In the genomic region with DNA sequence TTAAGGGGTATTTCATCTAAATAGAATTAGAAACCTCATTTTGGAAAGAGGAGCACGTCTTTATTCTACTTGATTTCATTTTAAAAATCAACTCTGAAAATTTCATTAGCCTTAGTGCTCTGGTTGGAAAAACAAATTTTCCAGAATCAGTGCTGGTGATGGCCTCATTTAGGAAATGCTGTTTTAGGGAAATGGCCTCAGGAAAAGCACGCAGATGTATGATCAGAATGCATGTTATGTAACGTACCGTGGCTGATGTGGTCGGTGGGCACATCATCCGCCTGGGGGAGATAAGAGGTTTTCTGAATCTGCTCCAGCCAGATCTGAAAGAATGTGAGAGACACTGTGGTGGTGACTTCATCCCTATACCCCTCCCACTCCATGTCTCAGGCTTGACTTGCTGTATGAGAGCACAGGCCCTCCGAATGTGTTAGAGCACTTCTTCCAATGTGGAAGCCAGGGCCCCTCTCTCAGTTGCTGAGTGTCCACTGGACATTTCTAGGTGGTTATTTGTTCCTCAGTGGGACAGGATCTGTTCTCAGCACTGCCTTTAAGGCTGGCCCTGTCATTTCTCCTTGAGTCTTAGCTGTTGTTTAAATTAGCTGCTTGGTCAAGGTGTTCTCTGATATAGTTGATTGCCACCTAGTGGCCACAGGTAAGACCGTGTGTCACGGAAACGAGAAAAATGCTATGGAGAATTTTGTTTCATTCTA, we compare ENCODE assay signal across 8 cellular contexts.
A peak's percentile ranks its signal among the peaks of the same experiment; 100 is the strongest.
DNase-seq lines count a peak whose midpoint lies in the region; ATAC-seq lines count a peak whose summit lies in the region.

No MANE protein-coding gene starts in this region.

- H3K9me3 Mint-ChIP-seq in CD8-positive, alpha-beta memory T cell: no peaks in the 10 kb centered on the region
- no peaks in the 10 kb centered on the region for H3K9me3 Mint-ChIP-seq in activated T-cell treated with anti-CD3 and anti-CD28 coated beads, Interleukin-2, amount 50 U/mL, for 4 hours

- no peaks in the 10 kb centered on the region for H3K36me3 ChIP-seq in CD8-positive, alpha-beta memory T cell (ENCODE audit: insufficient read depth, low read length)

- H3K27me3 Mint-ChIP-seq in CD8-positive, alpha-beta memory T cell: no peaks in the 10 kb centered on the region
- H3K27me3 Mint-ChIP-seq in activated T-cell treated with anti-CD3 and anti-CD28 coated beads, Interleukin-2, amount 50 U/mL, for 4 hours (ENCODE audit: low read depth): no peaks in the 10 kb centered on the region

- peaks cover 0 to 3% (median 0%) of the 10 kb centered on the region in 3 donors for H3K36me3 Mint-ChIP-seq in CD8-positive, alpha-beta memory T cell
- H3K36me3 Mint-ChIP-seq in activated T-cell treated with anti-CD3 and anti-CD28 coated beads, Interleukin-2, amount 50 U/mL, for 4 hours (ENCODE audit: insufficient read depth): no peaks in the 10 kb centered on the region

- H3K4me3 Mint-ChIP-seq in CD8-positive, alpha-beta memory T cell: no peak overlapping the region
- H3K4me3 Mint-ChIP-seq in activated T-cell treated with anti-CD3 and anti-CD28 coated beads, Interleukin-2, amount 50 U/mL, for 4 hours: no peak overlapping the region

- H3K9me3 ChIP-seq in CD8-positive, alpha-beta memory T cell (ENCODE audit: low read length): no peaks in the 10 kb centered on the region

- no peaks in the 10 kb centered on the region for H3K27me3 ChIP-seq in CD8-positive, alpha-beta memory T cell (ENCODE audit: insufficient read depth, low read length, poor library complexity, severe bottlenecking)

- DNase-seq in CD8-positive, alpha-beta memory T cell: peak in 3 of 5 donors; percentile 56 to 64 (median 59)
- DNase-seq in NOMO-1 (lab: John Stamatoyannopoulos, UW; ENCODE audit: unreplicated experiment in 2 of 2): peak; percentile 28 to 61
- DNase-seq in activated T-cell treated with anti-CD3 and anti-CD28 coated beads, Interleukin-2, amount 50 U/mL, for 4 hours: peak; percentile 27
- peak; percentile 38 for DNase-seq in foreskin melanocyte
- peak; percentile 70 for DNase-seq in pons (ENCODE audit: low spot score)
- no peak for DNase-seq in epidermal melanocyte (ENCODE audit: insufficient read length, low spot score)

- H3K4me3 ChIP-seq in CD8-positive, alpha-beta memory T cell (ENCODE audit: low read length): no peak overlapping the region

- peaks cover 7% of the 10 kb centered on the region for H3K4me1 ChIP-seq in CD8-positive, alpha-beta memory T cell (ENCODE audit: insufficient read depth, low read length)

- no peak overlapping the region for H3K27ac ChIP-seq in CD8-positive, alpha-beta memory T cell (ENCODE audit: low read depth, low read length)

- H3K4me1 Mint-ChIP-seq in CD8-positive, alpha-beta memory T cell: peaks cover 74 to 83% (median 81%) of the 10 kb centered on the region in 3 donors
- peaks cover 31% of the 10 kb centered on the region for H3K4me1 Mint-ChIP-seq in activated T-cell treated with anti-CD3 and anti-CD28 coated beads, Interleukin-2, amount 50 U/mL, for 4 hours (ENCODE audit: low read depth)

- H3K27ac Mint-ChIP-seq in CD8-positive, alpha-beta memory T cell: peak overlapping the region in 6 of 8 donors; percentile 4 to 87 (median 20)

- CTCF ChIA-PET in CD8-positive, alpha-beta memory T cell (lab: Charles Lee): interaction anchor here (0.6 to 6.5 kb wide), 27 partner anchors 9 to 151 kb away, joined by 3 to 85 read pairs (median 5); a partner anchor contains a TSS

- POLR2A ChIA-PET in CD8-positive, alpha-beta memory T cell (lab: Charles Lee): interaction anchor here (0.6 to 1.1 kb wide), 5 partner anchors 80 to 149 kb away, joined by 3 to 4 read pairs (median 4); a partner anchor contains a TSS

- ATAC-seq in GM18907 (IDR thresholded peaks at IDR 0.05; ENCODE audit: unreplicated experiment): peak; percentile 79
- peak; percentile 83 for ATAC-seq in HG03342 (IDR thresholded peaks at IDR 0.05; ENCODE audit: unreplicated experiment)
- peak; percentile 91 to 94 for ATAC-seq in activated T-cell treated with anti-CD3 and anti-CD28 coated beads, Interleukin-2, amount 50 U/mL, for 4 hours
